In the genomic region with DNA sequence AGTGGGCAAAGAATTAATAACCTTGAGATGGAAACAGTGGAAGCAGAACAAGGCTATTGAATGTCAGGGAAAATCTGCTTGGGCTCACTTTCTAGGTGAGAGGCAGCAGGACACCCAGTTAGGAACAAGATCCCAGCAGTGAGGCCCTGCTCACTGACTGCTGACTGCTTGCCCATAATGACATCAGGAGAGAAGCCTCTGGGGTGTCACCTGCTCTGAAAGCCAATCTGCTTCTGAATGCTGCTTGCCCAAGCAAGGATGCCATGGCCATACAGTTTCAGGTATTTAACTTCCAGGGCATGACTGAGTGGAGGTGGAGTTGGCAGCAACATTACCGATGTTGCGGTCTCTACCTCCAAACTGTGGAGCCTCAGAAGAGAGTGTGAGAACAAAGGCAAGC, we compare ENCODE assay signal across 1 cellular context.
TF ChIP-seq lines count a peak whose summit lies in the region.

No MANE protein-coding gene starts in this region.

TF ChIP-seq in H1, 55 proteins besides CTCF, POLR2A, EP300 and RAD21:
- TF ChIP-seq, protein P1, sequence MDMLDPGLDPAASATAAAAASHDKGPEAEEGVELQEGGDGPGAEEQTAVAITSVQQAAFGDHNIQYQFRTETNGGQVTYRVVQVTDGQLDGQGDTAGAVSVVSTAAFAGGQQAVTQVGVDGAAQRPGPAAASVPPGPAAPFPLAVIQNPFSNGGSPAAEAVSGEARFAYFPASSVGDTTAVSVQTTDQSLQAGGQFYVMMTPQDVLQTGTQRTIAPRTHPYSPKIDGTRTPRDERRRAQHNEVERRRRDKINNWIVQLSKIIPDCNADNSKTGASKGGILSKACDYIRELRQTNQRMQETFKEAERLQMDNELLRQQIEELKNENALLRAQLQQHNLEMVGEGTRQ (IDR thresholded peaks at IDR 0.05; ENCODE audit: low read length) = no peak
- TF ChIP-seq GABPA (IDR thresholded peaks at IDR 0.05; ENCODE audit: borderline replicate concordance, insufficient read depth, low read length) (no peak), KDM4A (IDR thresholded peaks at IDR 0.05; ENCODE audit: low read depth, low read length, severe bottlenecking) (no peak), EZH2 (IDR thresholded peaks at IDR 0.05; ENCODE audit: low read depth, low read length, severe bottlenecking) (no peak), JUN (IDR thresholded peaks at IDR 0.05; ENCODE audit: low read depth, low read length) (no peak), BRCA1 (IDR thresholded peaks at IDR 0.05; ENCODE audit: low read depth, low read length) (no peak), RBBP5 (IDR thresholded peaks at IDR 0.05; ENCODE audit: borderline replicate concordance, low read depth, low read length) (no peak), SP1 (IDR thresholded peaks at IDR 0.05; ENCODE audit: low read depth, low read length) (no peak), TEAD4 (IDR thresholded peaks at IDR 0.05; ENCODE audit: low read depth, low read length) (no peak), CHD1 (IDR thresholded peaks at IDR 0.05; ENCODE audit: low read depth, low read length) (no peak), TAF7 (optimal IDR thresholded peaks at IDR 0.05; ENCODE audit: borderline replicate concordance, low read depth, low read length) (no peak), SAP30 (IDR thresholded peaks at IDR 0.05; ENCODE audit: insufficient read depth, insufficient replicate concordance, low read length) (no peak), ZNF274 (IDR thresholded peaks at IDR 0.05; ENCODE audit: borderline replicate concordance, extremely low read depth, low read length) (no peak), CREB1 (IDR thresholded peaks at IDR 0.05) (no peak), TAF1 (IDR thresholded peaks at IDR 0.05; ENCODE audit: low read depth, low read length) (no peak), SIX5 (IDR thresholded peaks at IDR 0.05; ENCODE audit: low read depth, low read length) (no peak), TCF12 (IDR thresholded peaks at IDR 0.05; ENCODE audit: low read depth, low read length) (no peak)
